In genomic region chrX:86002076-86002896, GRCh38 we compare ENCODE assay signal across 9 cellular contexts. TPM values are rescaled to one million over a fixed set of nuclear protein-coding genes. Genes with fewer than 3 reads are reported as not detected.
DNase-seq lines count a peak whose midpoint lies in the region; TF ChIP-seq lines count a peak whose summit lies in the region.
"Had no signal": no experiment of that assay in that cellular context is flagged by ENCODE, and none has a peak within 500 bp of the region (broad histone marks: within the 10 kb centered on the region; RNA-seq: fewer than 3 reads in every experiment).

No MANE protein-coding gene starts in this region.

- DNase-seq in SIG-M5 treated with dmso at 0.1 percent for 504 hours (lab: John Stamatoyannopoulos, UW; ENCODE audit: unreplicated experiment): peak; percentile 2
- no peak for DNase-seq in SIG-M5 (lab: John Stamatoyannopoulos, UW)
- peak; percentile 72 for DNase-seq in NCI-H146 treated with DMSO at 0.1 percent for 48 hours (lab: John Stamatoyannopoulos, UW; ENCODE audit: unreplicated experiment)
- peak; percentile 7 to 45 for DNase-seq in cardiac fibroblast (ENCODE audit: low read depth in 2 of 2)
- peak; percentile 72 for DNase-seq in renal cortical epithelial cell (ENCODE audit: low read depth)
- DNase-seq in amygdala (lab: John Stamatoyannopoulos, UW): no peak
- DNase-seq in germinal center (ENCODE audit: low spot score): no peak
- DNase-seq in NCI-H128 (lab: John Stamatoyannopoulos, UW; ENCODE audit: unreplicated experiment): no peak

- H3K4me3 ChIP-seq in cardiac fibroblast (replicated peaks in 1 of 2; ENCODE audit: low read depth in 2 of 2, low read length in 2 of 2): no peak overlapping the region
- H3K4me3 ChIP-seq: ascending aorta had no signal

- no peak for TF ChIP-seq CTCF in cardiac fibroblast (IDR thresholded peaks at IDR 0.05; ENCODE audit: low read depth, low read length)

RNA-seq across cellular contexts. Expression of gene CHM, which starts 45.1 kb away (rescaled TPM):
- 26.4 and 44.7 TPM in 2 replicates for total RNA-seq in renal cortical epithelial cell

Comparison
In these comparisons a context has a peak if more than half of its experiments do, and no peak if none do; other contexts are left out.
1. DNase-seq: peak in SIG-M5 treated with dmso at 0.1 percent for 504 hours (single experiment), NCI-H146 treated with DMSO at 0.1 percent for 48 hours (single experiment), cardiac fibroblast (2 of 2) and renal cortical epithelial cell (single experiment); none in SIG-M5 (single experiment), amygdala (0 of 56), germinal center (single experiment) and NCI-H128 (single experiment).